Comparison of ENCODE assay signal across 8 cellular contexts in genomic region chr15:29269485-29270168, GRCh38. TPM values are rescaled to one million over a fixed set of nuclear protein-coding genes. Genes with fewer than 3 reads are reported as not detected.
DNase-seq lines count a peak whose midpoint lies in the region; ATAC-seq and TF ChIP-seq lines count a peak whose summit lies in the region.

Gene NSMCE3 (minus strand): TSS chr15:29269822. CDS start chr15:29269705, 117 bp downstream.

- H3K27ac ChIP-seq in liver (ENCODE audit: low read depth in 1 of 2, low read length in 2 of 2), result peak within 1 kb of the TSS; percentile 72 to 79

- ATAC-seq in HG03457 (IDR thresholded peaks at IDR 0.05; ENCODE audit: unreplicated experiment), result peak; percentile 78

- POLR2A ChIA-PET in BJ (lab: Charles Lee), result no interaction called here

- peaks cover 2 to 25% (median 17%) of the 10 kb centered on the region in 4 donors for H3K4me1 ChIP-seq in liver (ENCODE audit: control insufficient read depth in 4 of 4, insufficient read depth in 4 of 4, low read length in 3 of 4)

- no peaks in the 10 kb centered on the region for H3K27me3 ChIP-seq in BJ (ENCODE audit: control insufficient read depth, insufficient read depth, low read length)
- H3K27me3 ChIP-seq in liver (ENCODE audit: control insufficient read depth in 4 of 4, insufficient read depth in 4 of 4, low read length in 3 of 4), result no peaks in the 10 kb centered on the region

- WGBS in liver, result under 1% methylated on average over 68 of the region's 68 CpGs

- no peaks in the 10 kb centered on the region for H3K36me3 ChIP-seq in BJ (ENCODE audit: control insufficient read depth, insufficient read depth, low read length)
- no peaks in the 10 kb centered on the region for H3K36me3 ChIP-seq in liver (ENCODE audit: control insufficient read depth in 4 of 4, insufficient read depth in 3 of 4, low read depth in 1 of 4, low read length in 3 of 4)

- TF ChIP-seq CTCF in BJ (IDR thresholded peaks at IDR 0.05; ENCODE audit: insufficient read depth, low read depth, low read length) (no peak), liver (IDR thresholded peaks at IDR 0.05; ENCODE audit: low read depth, low read length, missing input control) (no peak)

- H3K9ac ChIP-seq in liver (ENCODE audit: low read depth in 1 of 2, low read length in 2 of 2), result peak within 1 kb of the TSS; percentile 67 to 87

- no peaks in the 10 kb centered on the region for H3K9me3 ChIP-seq in liver (ENCODE audit: control insufficient read depth in 4 of 4, low read length in 3 of 4)

- peak within 1 kb of the TSS; percentile 52 for H3K4me3 ChIP-seq in BJ (ENCODE audit: low read depth, low read length)
- H3K4me3 ChIP-seq in liver (ENCODE audit: low read depth in 1 of 3, low read length in 3 of 3), result peak within 1 kb of the TSS; percentile 80 to 91 (median 86)

- DNase-seq in BJ (ENCODE audit: low read depth) (peak; percentile 49), GM19240 (ENCODE audit: insufficient read length, low spot score) (peak; percentile 60), NCI-H526 (lab: John Stamatoyannopoulos, UW) (peak; percentile 72 to 94), dermis blood vessel endothelial cell (peak; percentile 93)
- peak; percentile 89 for DNase-seq in activated CD4-positive, alpha-beta T cell treated with anti-CD3 and anti-CD28 coated beads, Interleukin-2, amount 50 U/mL, for 1 hour
- peak; percentile 90 for DNase-seq in stimulated activated CD4-positive, alpha-beta T cell treated with anti-CD3 and anti-CD28 coated beads, Interleukin-4, amount 100 ng/mL, for 1 hour

- TF ChIP-seq RAD21 in liver (IDR thresholded peaks at IDR 0.05), result peak; percentile 9 to 39

- CTCF ChIA-PET in BJ (lab: Yijun Ruan, JAX), result interaction anchor here (0.8 kb wide), 1 partner anchor 84 kb away, joined by 3 read pairs; no protein-coding TSS in a partner anchor

TF ChIP-seq in liver, 16 proteins besides CTCF, POLR2A, EP300 and RAD21:
- TF ChIP-seq RXRA (IDR thresholded peaks at IDR 0.05), result peak in 1 of 2 donors; percentile 12
- TF ChIP-seq NR2F2 (IDR thresholded peaks at IDR 0.05), result no peak
- no peak for TF ChIP-seq YY1 (IDR thresholded peaks at IDR 0.05)
- no peak for TF ChIP-seq GABPA (IDR thresholded peaks at IDR 0.05 in 1 of 2, conservative IDR thresholded peaks at IDR 0.05 in 1 of 2)
- TF ChIP-seq HNF4G (IDR thresholded peaks at IDR 0.05), result no peak
- TF ChIP-seq, protein P1, sequence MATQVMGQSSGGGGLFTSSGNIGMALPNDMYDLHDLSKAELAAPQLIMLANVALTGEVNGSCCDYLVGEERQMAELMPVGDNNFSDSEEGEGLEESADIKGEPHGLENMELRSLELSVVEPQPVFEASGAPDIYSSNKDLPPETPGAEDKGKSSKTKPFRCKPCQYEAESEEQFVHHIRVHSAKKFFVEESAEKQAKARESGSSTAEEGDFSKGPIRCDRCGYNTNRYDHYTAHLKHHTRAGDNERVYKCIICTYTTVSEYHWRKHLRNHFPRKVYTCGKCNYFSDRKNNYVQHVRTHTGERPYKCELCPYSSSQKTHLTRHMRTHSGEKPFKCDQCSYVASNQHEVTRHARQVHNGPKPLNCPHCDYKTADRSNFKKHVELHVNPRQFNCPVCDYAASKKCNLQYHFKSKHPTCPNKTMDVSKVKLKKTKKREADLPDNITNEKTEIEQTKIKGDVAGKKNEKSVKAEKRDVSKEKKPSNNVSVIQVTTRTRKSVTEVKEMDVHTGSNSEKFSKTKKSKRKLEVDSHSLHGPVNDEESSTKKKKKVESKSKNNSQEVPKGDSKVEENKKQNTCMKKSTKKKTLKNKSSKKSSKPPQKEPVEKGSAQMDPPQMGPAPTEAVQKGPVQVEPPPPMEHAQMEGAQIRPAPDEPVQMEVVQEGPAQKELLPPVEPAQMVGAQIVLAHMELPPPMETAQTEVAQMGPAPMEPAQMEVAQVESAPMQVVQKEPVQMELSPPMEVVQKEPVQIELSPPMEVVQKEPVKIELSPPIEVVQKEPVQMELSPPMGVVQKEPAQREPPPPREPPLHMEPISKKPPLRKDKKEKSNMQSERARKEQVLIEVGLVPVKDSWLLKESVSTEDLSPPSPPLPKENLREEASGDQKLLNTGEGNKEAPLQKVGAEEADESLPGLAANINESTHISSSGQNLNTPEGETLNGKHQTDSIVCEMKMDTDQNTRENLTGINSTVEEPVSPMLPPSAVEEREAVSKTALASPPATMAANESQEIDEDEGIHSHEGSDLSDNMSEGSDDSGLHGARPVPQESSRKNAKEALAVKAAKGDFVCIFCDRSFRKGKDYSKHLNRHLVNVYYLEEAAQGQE (IDR thresholded peaks at IDR 0.05), result no peak
- TF ChIP-seq, protein P2, sequence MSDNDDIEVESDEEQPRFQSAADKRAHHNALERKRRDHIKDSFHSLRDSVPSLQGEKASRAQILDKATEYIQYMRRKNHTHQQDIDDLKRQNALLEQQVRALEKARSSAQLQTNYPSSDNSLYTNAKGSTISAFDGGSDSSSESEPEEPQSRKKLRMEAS (IDR thresholded peaks at IDR 0.05), result no peak
- no peak for TF ChIP-seq TAF1 (conservative IDR thresholded peaks at IDR 0.05)

RNA-seq across cellular contexts. Expression of gene NSMCE3, which starts in this region (rescaled TPM):
- polyA plus RNA-seq in BJ (2011; rRNA removed) (9.7 TPM in 2 replicates), liver (1 to 10 TPM; 2.3 to 2.7 TPM)
- polyA minus RNA-seq in BJ (2011; rRNA and poly(A)+ RNA removed), result 5.3 and 7.5 TPM in 2 replicates
- total RNA-seq in dermis blood vessel endothelial cell (5.9 and 8.3 TPM in 2 replicates), liver (1 to 10 TPM; 2.8 to 3.3 TPM)

Comparison
In these comparisons a context has a peak if more than half of its experiments do, and no peak if none do; other contexts are left out.
1. Peak in every context shown above with its lines: DNase-seq, ATAC-seq, H3K4me3 ChIP-seq and H3K27ac ChIP-seq.